In genomic region chr12:116591608-116592115, GRCh38 we compare ENCODE assay signal across 1 cellular context.
TF ChIP-seq lines count a peak whose summit lies in the region.

No MANE protein-coding gene starts in this region.

TF ChIP-seq in GM12878, 131 proteins besides CTCF, POLR2A, EP300 and RAD21:
- 0 out of 2 replicates have a peak, but pooled peaks have one; percentile 32 for TF ChIP-seq EED (IDR thresholded peaks at IDR 0.05; ENCODE audit: low read depth)
- TF ChIP-seq CHD4 (IDR thresholded peaks at IDR 0.05) = no peak
- TF ChIP-seq RUNX3 (IDR thresholded peaks at IDR 0.05; ENCODE audit: low read length) = peak; percentile 46
- TF ChIP-seq NFIC (IDR thresholded peaks at IDR 0.05; ENCODE audit: low read depth, low read length) = peak; percentile 46; the same call in 1 of the 2 replicates
